ENCODE assay signal across 19 cellular contexts in the genomic region with DNA sequence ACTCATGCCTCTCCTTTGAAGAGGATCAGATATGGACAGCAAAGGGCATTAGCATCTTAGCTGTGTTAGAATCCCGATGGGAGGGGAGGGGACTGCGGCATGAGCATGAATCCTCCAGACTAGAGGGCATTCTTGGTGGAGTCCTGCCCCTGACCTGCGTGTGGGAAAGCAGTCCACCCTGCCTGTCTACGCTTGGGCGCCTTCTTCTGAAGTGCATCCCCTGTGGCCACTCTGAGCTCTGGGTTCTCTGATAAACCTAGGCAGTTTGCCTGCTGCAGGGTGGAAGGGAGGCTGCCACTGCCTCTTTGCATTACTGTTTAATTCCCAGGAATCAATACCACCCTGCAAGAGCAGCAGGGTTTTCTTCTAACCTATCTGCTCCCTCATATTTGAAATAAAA.
A peak's percentile ranks its signal among the peaks of the same experiment; 100 is the strongest.
DNase-seq lines count a peak whose midpoint lies in the region; TF ChIP-seq lines count a peak whose summit lies in the region.
"Had no signal": no experiment of that assay in that cellular context is flagged by ENCODE, and none has a peak within 500 bp of the region (broad histone marks: within the 10 kb centered on the region; RNA-seq: fewer than 3 reads in every experiment).

No MANE protein-coding gene starts in this region.

- no peaks in the 10 kb centered on the region for H3K27me3 Mint-ChIP-seq in Caco-2 (ENCODE audit: insufficient read depth, unreplicated experiment)
- peaks cover 4% of the 10 kb centered on the region for H3K27me3 Mint-ChIP-seq in glutamatergic neuron (ENCODE audit: unreplicated experiment)
- peaks cover 5% of the 10 kb centered on the region for H3K27me3 Mint-ChIP-seq in neural progenitor cell (ENCODE audit: insufficient read depth, low read depth)
- no peaks in the 10 kb centered on the region for H3K27me3 Mint-ChIP-seq in endodermal cell (ENCODE audit: insufficient read depth)
- H3K27me3 Mint-ChIP-seq: IgD-negative memory B cell had no signal

- H3K79me2 ChIP-seq in neural progenitor cell (ENCODE audit: low read depth), result no peaks in the 10 kb centered on the region

- CTCF ChIA-PET in Caco-2 (lab: Charles Lee), result interaction anchor here (0.6 kb wide), 1 partner anchor 129 kb away, joined by 3 read pairs; no protein-coding TSS in a partner anchor

- H3K9ac ChIP-seq in neural progenitor cell (no peak overlapping the region), endodermal cell (ENCODE audit: extremely low read depth, low read length, poor library complexity, severe bottlenecking) (no peak overlapping the region)
- H3K9ac ChIP-seq: BLaER1, GM23248 had no signal

- H3K9me3 Mint-ChIP-seq in Caco-2 (ENCODE audit: unreplicated experiment), result no peaks in the 10 kb centered on the region
- peaks cover 5% of the 10 kb centered on the region for H3K9me3 Mint-ChIP-seq in glutamatergic neuron (ENCODE audit: unreplicated experiment)
- H3K9me3 Mint-ChIP-seq in neural progenitor cell, result no peaks in the 10 kb centered on the region
- H3K9me3 Mint-ChIP-seq in endodermal cell, result peaks cover 4% of the 10 kb centered on the region
- H3K9me3 Mint-ChIP-seq: CD14-positive monocyte; CD8-positive, alpha-beta T cell; HFFc6; IgD-negative memory B cell had no signal

- H2AFZ ChIP-seq in neural progenitor cell (replicated peaks), result no peak overlapping the region
- H2AFZ ChIP-seq: GM23248 had no signal

- H3K9me3 ChIP-seq in Caco-2 (no peaks in the 10 kb centered on the region), neural progenitor cell (ENCODE audit: low read depth) (no peaks in the 10 kb centered on the region), thyroid gland (no peaks in the 10 kb centered on the region), endodermal cell (ENCODE audit: control insufficient read depth, low read length) (no peaks in the 10 kb centered on the region)

- H3K4me1 ChIP-seq in Caco-2, result no peaks in the 10 kb centered on the region
- H3K4me1 ChIP-seq in neural progenitor cell, result peaks cover 29% of the 10 kb centered on the region
- no peaks in the 10 kb centered on the region for H3K4me1 ChIP-seq in thyroid gland
- peaks cover 5% of the 10 kb centered on the region for H3K4me1 ChIP-seq in endodermal cell (ENCODE audit: control insufficient read depth, insufficient read depth, low read length)
- H3K4me1 ChIP-seq: BLaER1 had no signal

- H3K27ac ChIP-seq in neural progenitor cell (no peak overlapping the region), thyroid gland (no peak overlapping the region), endodermal cell (ENCODE audit: low read depth, low read length) (no peak overlapping the region)
- H3K27ac ChIP-seq: BLaER1, GM23248 had no signal

- peaks cover 18% of the 10 kb centered on the region for H3F3A ChIP-seq in neural progenitor cell (ENCODE audit: low read depth)

- no peak overlapping the region for H3K4me2 ChIP-seq in neural progenitor cell
- H3K4me2 ChIP-seq: BLaER1 had no signal

- H3K27ac Mint-ChIP-seq in Caco-2 (ENCODE audit: unreplicated experiment) (peak overlapping the region; percentile 20), glutamatergic neuron (ENCODE audit: unreplicated experiment) (peak overlapping the region; percentile 22), neural progenitor cell (no peak overlapping the region), endodermal cell (no peak overlapping the region)
- H3K27ac Mint-ChIP-seq: CD8-positive, alpha-beta T cell; HFFc6; IgD-negative memory B cell had no signal

- intact Hi-C loops in Caco-2 (cut with micrococcal nuclease; ENCODE audit: unreplicated experiment) (no loop called here), thyroid gland (cut with DNase I) (no loop called here)

- DNase-seq in Caco-2 (no peak), glutamatergic neuron (peak; percentile 15), neural progenitor cell (ENCODE audit: low spot score) (peak; percentile 3), thyroid gland (peak; percentile 45 to 57), SIG-M5 (lab: John Stamatoyannopoulos, UW) (no peak), globus pallidus (ENCODE audit: low spot score) (no peak), endodermal cell (no peak)
- DNase-seq: 8988T; CD8-positive, alpha-beta T cell; DMS 273 treated with DMSO at 0.1 percent for 48 hours; DMS53; DND-41; EL; GM23248; H7; HFFc6 had no signal

- H3K4me1 Mint-ChIP-seq in Caco-2 (ENCODE audit: low read depth, unreplicated experiment), result peaks cover 7% of the 10 kb centered on the region
- peaks cover 26% of the 10 kb centered on the region for H3K4me1 Mint-ChIP-seq in glutamatergic neuron (ENCODE audit: low read depth, unreplicated experiment)
- H3K4me1 Mint-ChIP-seq in neural progenitor cell, result peaks cover 37% of the 10 kb centered on the region
- H3K4me1 Mint-ChIP-seq in endodermal cell, result peaks cover 20% of the 10 kb centered on the region

- H3K36me3 ChIP-seq in Caco-2 (ENCODE audit: control insufficient read depth, insufficient read depth, low read length) (no peaks in the 10 kb centered on the region), neural progenitor cell (no peaks in the 10 kb centered on the region), thyroid gland (no peaks in the 10 kb centered on the region), endodermal cell (ENCODE audit: control insufficient read depth, insufficient read depth, low read length) (no peaks in the 10 kb centered on the region)

- H3K4me3 ChIP-seq in Caco-2 (ENCODE audit: low read depth, low read length), result no peak overlapping the region
- no peak overlapping the region for H3K4me3 ChIP-seq in neural progenitor cell
- no peak overlapping the region for H3K4me3 ChIP-seq in thyroid gland (replicated peaks in 1 of 3)
- no peak overlapping the region for H3K4me3 ChIP-seq in endodermal cell (ENCODE audit: low read length)
- H3K4me3 ChIP-seq: BLaER1, GM23248 had no signal

- H3K36me3 Mint-ChIP-seq in Caco-2 (ENCODE audit: insufficient read depth, unreplicated experiment) (no peaks in the 10 kb centered on the region), glutamatergic neuron (ENCODE audit: unreplicated experiment) (peaks cover 4% of the 10 kb centered on the region), neural progenitor cell (no peaks in the 10 kb centered on the region), endodermal cell (ENCODE audit: low read depth) (no peaks in the 10 kb centered on the region)

- TF ChIP-seq CTCF in Caco-2 (IDR thresholded peaks at IDR 0.05; ENCODE audit: insufficient read depth in 1 of 2, low read depth in 1 of 2, low read length in 1 of 2, severe bottlenecking in 1 of 2, unreplicated experiment in 1 of 2) (no peak), glutamatergic neuron (IDR thresholded peaks at IDR 0.05; ENCODE audit: partially characterized antibody, unreplicated experiment) (no peak), neural progenitor cell (IDR thresholded peaks at IDR 0.05) (no peak), thyroid gland (IDR thresholded peaks at IDR 0.05) (no peak), endodermal cell (conservative IDR thresholded peaks at IDR 0.05) (no peak)

- POLR2A ChIA-PET in Caco-2 (lab: Charles Lee), result no interaction called here

- no peaks in the 10 kb centered on the region for H4K20me1 ChIP-seq in neural progenitor cell (ENCODE audit: low read depth)
- H4K20me1 ChIP-seq: BLaER1 had no signal

- H3K27me3 ChIP-seq in Caco-2 (replicated peaks; ENCODE audit: control insufficient read depth, insufficient read depth, low read length) (no peaks in the 10 kb centered on the region), neural progenitor cell (no peaks in the 10 kb centered on the region), thyroid gland (no peaks in the 10 kb centered on the region), endodermal cell (ENCODE audit: control insufficient read depth, insufficient read depth, low read length, poor library complexity, severe bottlenecking) (no peaks in the 10 kb centered on the region)
- H3K27me3 ChIP-seq: BLaER1 had no signal

- TF ChIP-seq POLR2A in thyroid gland (IDR thresholded peaks at IDR 0.05), result no peak

- no TSS peak for BruUV-seq in Caco-2 (replicated peaks; lab: Mats Ljungman, UMichigan)

- H3K4me3 Mint-ChIP-seq in Caco-2 (ENCODE audit: unreplicated experiment) (no peak overlapping the region), glutamatergic neuron (ENCODE audit: unreplicated experiment) (no peak overlapping the region), neural progenitor cell (no peak overlapping the region), endodermal cell (no peak overlapping the region)
- H3K4me3 Mint-ChIP-seq: CD14-positive monocyte; CD8-positive, alpha-beta T cell; HFFc6; IgD-negative memory B cell had no signal

- 39 to 63% methylated on average over 3 to 5 of the region's 5 CpGs for WGBS in thyroid gland, 2 donors
- WGBS in endodermal cell (ENCODE audit: insufficient coverage in 1 of 2, insufficient read length in 1 of 2), 2 experiments, result 91 to 100% methylated on average over 2 to 5 of the region's 5 CpGs

Comparison
In these comparisons a context has a peak if more than half of its experiments do, and no peak if none do; other contexts are left out.
1. DNase-seq: peak in glutamatergic neuron (single experiment), neural progenitor cell (single experiment) and thyroid gland (2 of 2); none in Caco-2 (0 of 2), SIG-M5 (single experiment), globus pallidus (single experiment) and endodermal cell (single experiment).
2. H3K27ac Mint-ChIP-seq: peak in Caco-2 (single experiment) and glutamatergic neuron (single experiment); none in neural progenitor cell (single experiment) and endodermal cell (single experiment).